Comparison of ENCODE assay signal across 8 cellular contexts in the genomic region with DNA sequence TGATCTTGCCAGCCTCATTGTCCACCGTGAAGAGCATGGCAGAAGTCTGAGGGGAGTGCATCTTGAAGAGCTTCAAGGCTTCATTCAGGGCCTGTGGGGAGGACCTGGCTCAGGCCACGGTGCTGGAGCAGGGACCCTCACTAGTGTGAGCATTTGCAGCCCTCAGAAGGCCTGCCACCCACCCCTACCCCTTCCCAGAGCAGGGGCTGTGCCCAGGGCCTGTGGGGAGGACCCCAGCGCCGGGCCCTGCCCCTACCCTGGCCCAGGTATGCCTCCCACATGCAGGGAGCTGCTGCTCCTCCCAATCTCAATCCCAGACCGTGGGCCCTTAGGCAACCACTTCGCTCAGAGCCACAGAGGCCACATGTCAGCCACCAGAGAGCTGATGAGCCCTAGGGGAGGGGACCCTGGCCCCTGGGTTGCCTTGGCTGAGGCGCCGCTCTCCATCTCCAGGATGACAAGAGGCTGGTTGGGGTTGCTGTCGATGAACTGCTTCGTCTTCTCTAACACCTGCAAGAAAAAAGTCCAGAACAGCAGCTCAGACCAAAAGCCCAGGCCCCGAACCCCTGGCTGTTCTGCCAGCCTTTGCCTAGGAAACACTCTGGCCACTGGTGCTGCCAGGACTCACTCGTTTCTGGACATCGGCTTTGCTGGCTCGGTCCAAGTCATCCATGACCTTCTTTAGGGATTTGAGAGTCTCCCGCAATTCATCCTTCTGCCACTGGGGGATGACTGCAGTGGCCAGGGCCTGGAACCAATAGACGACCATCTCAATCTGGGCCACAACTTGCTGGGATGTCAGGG. TPM values are rescaled to one million over a fixed set of nuclear protein-coding genes. Genes with fewer than 3 reads are reported as not detected.
A peak's percentile ranks its signal among the peaks of the same experiment; 100 is the strongest.
DNase-seq lines count a peak whose midpoint lies in the region; ATAC-seq and FAIRE-seq lines count a peak whose summit lies in the region.

No MANE protein-coding gene starts in this region.

- CTCF ChIA-PET in activated CD8-positive, alpha-beta T cell treated with anti-CD3 and anti-CD28 coated beads, Interleukin-2, amount 10 ng/mL, durations not matched to agents 7 days and 5 days (lab: Charles Lee) = interaction anchor here (1.0 to 6.0 kb wide), 4 partner anchors 9 to 297 kb away, joined by 3 to 50 read pairs (median 20); a partner anchor contains a TSS

- no peak for FAIRE-seq in HTR-8/SVneo (lab: Jason Lieb, UNC)

- H3K4me1 Mint-ChIP-seq in activated CD8-positive, alpha-beta T cell treated with anti-CD3 and anti-CD28 coated beads, Interleukin-2, amount 10 ng/mL, durations not matched to agents 7 days and 5 days (ENCODE audit: low read depth) = peaks cover 17% of the 10 kb centered on the region

- POLR2A ChIA-PET in activated CD8-positive, alpha-beta T cell treated with anti-CD3 and anti-CD28 coated beads, Interleukin-2, amount 10 ng/mL, durations not matched to agents 7 days and 5 days (lab: Charles Lee) = interaction anchor here (1.7 to 3.0 kb wide), 2 partner anchors 35 to 93 kb away, joined by 4 to 10 read pairs; a partner anchor contains a TSS

- ATAC-seq in activated CD8-positive, alpha-beta T cell treated with anti-CD3 and anti-CD28 coated beads, Interleukin-2, amount 10 ng/mL, durations not matched to agents 7 days and 5 days = no peak
- ATAC-seq in HG02870 (IDR thresholded peaks at IDR 0.05; ENCODE audit: unreplicated experiment) (no peak), esophagus mucosa (no peak), GM19023 (IDR thresholded peaks at IDR 0.05; ENCODE audit: unreplicated experiment) (no peak)

- no peaks in the 10 kb centered on the region for H3K9me3 Mint-ChIP-seq in activated CD8-positive, alpha-beta T cell treated with anti-CD3 and anti-CD28 coated beads, Interleukin-2, amount 10 ng/mL, durations not matched to agents 7 days and 5 days (ENCODE audit: insufficient read depth)

- DNase-seq in DMS114 treated with DMSO at 0.1 percent for 48 hours (lab: John Stamatoyannopoulos, UW; ENCODE audit: unreplicated experiment) (peak; percentile 33), HTR-8/SVneo (ENCODE audit: insufficient read length, low spot score) (peak; percentile 43), germinal center (ENCODE audit: low spot score) (peak; percentile 27)
- DNase-seq in activated CD8-positive, alpha-beta T cell treated with anti-CD3 and anti-CD28 coated beads, Interleukin-2, amount 10 ng/mL, durations not matched to agents 7 days and 5 days = peak; percentile 57
- DNase-seq in stimulated activated CD4-positive, alpha-beta T cell treated with anti-CD3 and anti-CD28 coated beads, Interleukin-4, amount 100 ng/mL, for 1 hour = peak; percentile 28

- H3K27me3 Mint-ChIP-seq in activated CD8-positive, alpha-beta T cell treated with anti-CD3 and anti-CD28 coated beads, Interleukin-2, amount 10 ng/mL, durations not matched to agents 7 days and 5 days (ENCODE audit: low read depth) = no peaks in the 10 kb centered on the region

- H3K4me3 Mint-ChIP-seq in activated CD8-positive, alpha-beta T cell treated with anti-CD3 and anti-CD28 coated beads, Interleukin-2, amount 10 ng/mL, durations not matched to agents 7 days and 5 days = no peak overlapping the region

- peaks cover 64% of the 10 kb centered on the region for H3K36me3 Mint-ChIP-seq in activated CD8-positive, alpha-beta T cell treated with anti-CD3 and anti-CD28 coated beads, Interleukin-2, amount 10 ng/mL, durations not matched to agents 7 days and 5 days (ENCODE audit: low read depth)

- H3K27ac Mint-ChIP-seq in activated CD8-positive, alpha-beta T cell treated with anti-CD3 and anti-CD28 coated beads, Interleukin-2, amount 10 ng/mL, durations not matched to agents 7 days and 5 days = peak overlapping the region; percentile 46

RNA-seq across cellular contexts. Expression of a gene that starts 1.8 kb away (rescaled TPM):
- 10 to 100 TPM; 27.6 to 28.5 TPM for total RNA-seq in activated CD8-positive, alpha-beta T cell treated with anti-CD3 and anti-CD28 coated beads, Interleukin-2, amount 10 ng/mL, durations not matched to agents 7 days and 5 days
- total RNA-seq in esophagus mucosa = 15.1 TPM

RNA-seq across cellular contexts. Expression of a gene that starts 35.8 kb away (rescaled TPM):
- total RNA-seq in activated CD8-positive, alpha-beta T cell treated with anti-CD3 and anti-CD28 coated beads, Interleukin-2, amount 10 ng/mL, durations not matched to agents 7 days and 5 days = 100 to 1,000 TPM in 1 of 2 experiments, 10 to 100 TPM in 1; 98.5 to 103 TPM
- total RNA-seq in esophagus mucosa = 53.4 TPM

RNA-seq across cellular contexts. Expression of a gene that starts 45.5 kb away (rescaled TPM):
- 10 to 100 TPM; 28.8 to 32.6 TPM for total RNA-seq in activated CD8-positive, alpha-beta T cell treated with anti-CD3 and anti-CD28 coated beads, Interleukin-2, amount 10 ng/mL, durations not matched to agents 7 days and 5 days
- total RNA-seq in esophagus mucosa = 16.7 TPM
